Comparison of ENCODE assay signal across 2 cellular contexts in the genomic region with DNA sequence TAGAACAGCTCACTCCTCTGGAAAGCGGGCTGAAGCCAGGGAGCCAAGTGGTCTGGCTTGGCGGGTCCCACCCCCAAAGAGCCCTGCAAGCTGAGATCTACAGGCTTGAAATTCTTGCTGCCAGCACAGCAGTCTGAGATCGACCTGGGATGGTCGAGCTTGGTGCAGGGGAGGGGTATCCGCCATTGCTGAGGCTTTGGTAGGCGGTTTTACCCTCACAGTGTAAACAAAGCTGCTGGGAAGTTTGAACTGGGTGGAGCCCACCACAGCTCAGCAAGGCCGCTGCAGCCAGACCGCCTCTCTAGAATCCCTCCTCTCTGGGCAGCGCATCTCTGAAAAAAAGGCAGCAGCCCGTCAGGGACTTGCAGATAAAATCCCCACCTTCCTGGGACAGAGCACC.
A peak's percentile ranks its signal among the peaks of the same experiment; 100 is the strongest.
TF ChIP-seq lines count a peak whose summit lies in the region.

No MANE protein-coding gene starts in this region.

TF ChIP-seq in HepG2, 621 proteins besides CTCF, POLR2A, EP300 and RAD21 (continues in another document):
- TF ChIP-seq ZNF891 (CRISPR knock-in tag; IDR thresholded peaks at IDR 0.05) (0 out of 2 replicates have a peak, but pooled peaks have one; percentile 12), ZNF564 (CRISPR knock-in tag; IDR thresholded peaks at IDR 0.05) (0 out of 2 replicates have a peak, but pooled peaks have one; percentile 69), ZKSCAN5 (CRISPR knock-in tag; IDR thresholded peaks at IDR 0.05) (no peak), CCDC6 (CRISPR knock-in tag; IDR thresholded peaks at IDR 0.05) (peak; percentile 38; the same call in 1 of the 2 replicates), KDM1A (CRISPR knock-in tag; IDR thresholded peaks at IDR 0.05) (no peak), SOX13 (IDR thresholded peaks at IDR 0.05) (no peak), SOX13 (CRISPR knock-in tag; conservative IDR thresholded peaks at IDR 0.05 in 1 of 2, IDR thresholded peaks at IDR 0.05 in 1 of 2) (no peak), HOXA3 (CRISPR knock-in tag; IDR thresholded peaks at IDR 0.05) (peak; percentile 44), DMAP1 (CRISPR knock-in tag; IDR thresholded peaks at IDR 0.05) (no peak), SALL1 (CRISPR knock-in tag; IDR thresholded peaks at IDR 0.05) (0 out of 2 replicates have a peak, but pooled peaks have one; percentile 11), SP5 (CRISPR knock-in tag; IDR thresholded peaks at IDR 0.05; ENCODE audit: borderline replicate concordance, low read depth) (peak; percentile 30; the same call in 1 of the 2 replicates)
- TF ChIP-seq, protein P1, sequence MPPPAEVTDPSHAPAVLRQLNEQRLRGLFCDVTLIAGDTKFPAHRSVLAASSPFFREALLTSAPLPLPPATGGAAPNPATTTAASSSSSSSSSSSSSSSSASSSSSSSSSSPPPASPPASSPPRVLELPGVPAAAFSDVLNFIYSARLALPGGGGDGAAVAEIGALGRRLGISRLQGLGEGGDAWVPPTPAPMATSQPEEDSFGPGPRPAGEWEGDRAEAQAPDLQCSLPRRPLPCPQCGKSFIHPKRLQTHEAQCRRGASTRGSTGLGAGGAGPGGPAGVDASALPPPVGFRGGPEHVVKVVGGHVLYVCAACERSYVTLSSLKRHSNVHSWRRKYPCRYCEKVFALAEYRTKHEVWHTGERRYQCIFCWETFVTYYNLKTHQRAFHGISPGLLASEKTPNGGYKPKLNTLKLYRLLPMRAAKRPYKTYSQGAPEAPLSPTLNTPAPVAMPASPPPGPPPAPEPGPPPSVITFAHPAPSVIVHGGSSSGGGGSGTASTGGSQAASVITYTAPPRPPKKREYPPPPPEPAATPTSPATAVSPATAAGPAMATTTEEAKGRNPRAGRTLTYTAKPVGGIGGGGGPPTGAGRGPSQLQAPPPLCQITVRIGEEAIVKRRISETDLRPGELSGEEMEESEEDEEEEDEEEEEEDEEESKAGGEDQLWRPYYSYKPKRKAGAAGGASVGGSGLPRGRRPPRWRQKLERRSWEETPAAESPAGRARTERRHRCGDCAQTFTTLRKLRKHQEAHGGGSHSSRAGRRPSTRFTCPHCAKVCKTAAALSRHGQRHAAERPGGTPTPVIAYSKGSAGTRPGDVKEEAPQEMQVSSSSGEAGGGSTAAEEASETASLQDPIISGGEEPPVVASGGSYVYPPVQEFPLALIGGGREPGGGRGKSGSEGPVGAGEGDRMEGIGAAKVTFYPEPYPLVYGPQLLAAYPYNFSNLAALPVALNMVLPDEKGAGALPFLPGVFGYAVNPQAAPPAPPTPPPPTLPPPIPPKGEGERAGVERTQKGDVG (CRISPR knock-in tag; IDR thresholded peaks at IDR 0.05; ENCODE audit: borderline replicate concordance) = peak; percentile 61; the same call in 1 of the 2 replicates
- TF ChIP-seq, protein P2, sequence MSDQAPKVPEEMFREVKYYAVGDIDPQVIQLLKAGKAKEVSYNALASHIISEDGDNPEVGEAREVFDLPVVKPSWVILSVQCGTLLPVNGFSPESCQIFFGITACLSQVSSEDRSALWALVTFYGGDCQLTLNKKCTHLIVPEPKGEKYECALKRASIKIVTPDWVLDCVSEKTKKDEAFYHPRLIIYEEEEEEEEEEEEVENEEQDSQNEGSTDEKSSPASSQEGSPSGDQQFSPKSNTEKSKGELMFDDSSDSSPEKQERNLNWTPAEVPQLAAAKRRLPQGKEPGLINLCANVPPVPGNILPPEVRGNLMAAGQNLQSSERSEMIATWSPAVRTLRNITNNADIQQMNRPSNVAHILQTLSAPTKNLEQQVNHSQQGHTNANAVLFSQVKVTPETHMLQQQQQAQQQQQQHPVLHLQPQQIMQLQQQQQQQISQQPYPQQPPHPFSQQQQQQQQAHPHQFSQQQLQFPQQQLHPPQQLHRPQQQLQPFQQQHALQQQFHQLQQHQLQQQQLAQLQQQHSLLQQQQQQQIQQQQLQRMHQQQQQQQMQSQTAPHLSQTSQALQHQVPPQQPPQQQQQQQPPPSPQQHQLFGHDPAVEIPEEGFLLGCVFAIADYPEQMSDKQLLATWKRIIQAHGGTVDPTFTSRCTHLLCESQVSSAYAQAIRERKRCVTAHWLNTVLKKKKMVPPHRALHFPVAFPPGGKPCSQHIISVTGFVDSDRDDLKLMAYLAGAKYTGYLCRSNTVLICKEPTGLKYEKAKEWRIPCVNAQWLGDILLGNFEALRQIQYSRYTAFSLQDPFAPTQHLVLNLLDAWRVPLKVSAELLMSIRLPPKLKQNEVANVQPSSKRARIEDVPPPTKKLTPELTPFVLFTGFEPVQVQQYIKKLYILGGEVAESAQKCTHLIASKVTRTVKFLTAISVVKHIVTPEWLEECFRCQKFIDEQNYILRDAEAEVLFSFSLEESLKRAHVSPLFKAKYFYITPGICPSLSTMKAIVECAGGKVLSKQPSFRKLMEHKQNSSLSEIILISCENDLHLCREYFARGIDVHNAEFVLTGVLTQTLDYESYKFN (CRISPR knock-in tag; conservative IDR thresholded peaks at IDR 0.05) = 0 out of 2 replicates have a peak, but pooled peaks have one; percentile 18
- TF ChIP-seq, protein P3, sequence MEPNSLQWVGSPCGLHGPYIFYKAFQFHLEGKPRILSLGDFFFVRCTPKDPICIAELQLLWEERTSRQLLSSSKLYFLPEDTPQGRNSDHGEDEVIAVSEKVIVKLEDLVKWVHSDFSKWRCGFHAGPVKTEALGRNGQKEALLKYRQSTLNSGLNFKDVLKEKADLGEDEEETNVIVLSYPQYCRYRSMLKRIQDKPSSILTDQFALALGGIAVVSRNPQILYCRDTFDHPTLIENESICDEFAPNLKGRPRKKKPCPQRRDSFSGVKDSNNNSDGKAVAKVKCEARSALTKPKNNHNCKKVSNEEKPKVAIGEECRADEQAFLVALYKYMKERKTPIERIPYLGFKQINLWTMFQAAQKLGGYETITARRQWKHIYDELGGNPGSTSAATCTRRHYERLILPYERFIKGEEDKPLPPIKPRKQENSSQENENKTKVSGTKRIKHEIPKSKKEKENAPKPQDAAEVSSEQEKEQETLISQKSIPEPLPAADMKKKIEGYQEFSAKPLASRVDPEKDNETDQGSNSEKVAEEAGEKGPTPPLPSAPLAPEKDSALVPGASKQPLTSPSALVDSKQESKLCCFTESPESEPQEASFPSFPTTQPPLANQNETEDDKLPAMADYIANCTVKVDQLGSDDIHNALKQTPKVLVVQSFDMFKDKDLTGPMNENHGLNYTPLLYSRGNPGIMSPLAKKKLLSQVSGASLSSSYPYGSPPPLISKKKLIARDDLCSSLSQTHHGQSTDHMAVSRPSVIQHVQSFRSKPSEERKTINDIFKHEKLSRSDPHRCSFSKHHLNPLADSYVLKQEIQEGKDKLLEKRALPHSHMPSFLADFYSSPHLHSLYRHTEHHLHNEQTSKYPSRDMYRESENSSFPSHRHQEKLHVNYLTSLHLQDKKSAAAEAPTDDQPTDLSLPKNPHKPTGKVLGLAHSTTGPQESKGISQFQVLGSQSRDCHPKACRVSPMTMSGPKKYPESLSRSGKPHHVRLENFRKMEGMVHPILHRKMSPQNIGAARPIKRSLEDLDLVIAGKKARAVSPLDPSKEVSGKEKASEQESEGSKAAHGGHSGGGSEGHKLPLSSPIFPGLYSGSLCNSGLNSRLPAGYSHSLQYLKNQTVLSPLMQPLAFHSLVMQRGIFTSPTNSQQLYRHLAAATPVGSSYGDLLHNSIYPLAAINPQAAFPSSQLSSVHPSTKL (CRISPR knock-in tag; IDR thresholded peaks at IDR 0.05) = 0 out of 2 replicates have a peak, but pooled peaks have one; percentile 11

TF ChIP-seq in WTC11, 78 proteins besides CTCF, POLR2A, EP300 and RAD21:
- TF ChIP-seq HMGA2 (CRISPR knock-in tag; IDR thresholded peaks at IDR 0.05) (no peak), ESRRA (CRISPR knock-in tag; IDR thresholded peaks at IDR 0.05; ENCODE audit: borderline replicate concordance) (no peak), NR3C1 (CRISPR knock-in tag; conservative IDR thresholded peaks at IDR 0.05; ENCODE audit: low read depth) (no peak)
- TF ChIP-seq, protein P4, sequence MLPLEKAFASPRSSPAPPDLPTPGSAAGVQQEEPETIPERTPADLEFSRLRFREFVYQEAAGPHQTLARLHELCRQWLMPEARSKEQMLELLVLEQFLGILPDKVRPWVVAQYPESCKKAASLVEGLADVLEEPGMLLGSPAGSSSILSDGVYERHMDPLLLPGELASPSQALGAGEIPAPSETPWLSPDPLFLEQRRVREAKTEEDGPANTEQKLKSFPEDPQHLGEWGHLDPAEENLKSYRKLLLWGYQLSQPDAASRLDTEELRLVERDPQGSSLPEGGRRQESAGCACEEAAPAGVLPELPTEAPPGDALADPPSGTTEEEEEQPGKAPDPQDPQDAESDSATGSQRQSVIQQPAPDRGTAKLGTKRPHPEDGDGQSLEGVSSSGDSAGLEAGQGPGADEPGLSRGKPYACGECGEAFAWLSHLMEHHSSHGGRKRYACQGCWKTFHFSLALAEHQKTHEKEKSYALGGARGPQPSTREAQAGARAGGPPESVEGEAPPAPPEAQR (CRISPR knock-in tag; IDR thresholded peaks at IDR 0.05) = no peak
- TF ChIP-seq, protein P5, sequence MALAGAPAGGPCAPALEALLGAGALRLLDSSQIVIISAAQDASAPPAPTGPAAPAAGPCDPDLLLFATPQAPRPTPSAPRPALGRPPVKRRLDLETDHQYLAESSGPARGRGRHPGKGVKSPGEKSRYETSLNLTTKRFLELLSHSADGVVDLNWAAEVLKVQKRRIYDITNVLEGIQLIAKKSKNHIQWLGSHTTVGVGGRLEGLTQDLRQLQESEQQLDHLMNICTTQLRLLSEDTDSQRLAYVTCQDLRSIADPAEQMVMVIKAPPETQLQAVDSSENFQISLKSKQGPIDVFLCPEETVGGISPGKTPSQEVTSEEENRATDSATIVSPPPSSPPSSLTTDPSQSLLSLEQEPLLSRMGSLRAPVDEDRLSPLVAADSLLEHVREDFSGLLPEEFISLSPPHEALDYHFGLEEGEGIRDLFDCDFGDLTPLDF (CRISPR knock-in tag; IDR thresholded peaks at IDR 0.05) = no peak
- TF ChIP-seq, protein P6, sequence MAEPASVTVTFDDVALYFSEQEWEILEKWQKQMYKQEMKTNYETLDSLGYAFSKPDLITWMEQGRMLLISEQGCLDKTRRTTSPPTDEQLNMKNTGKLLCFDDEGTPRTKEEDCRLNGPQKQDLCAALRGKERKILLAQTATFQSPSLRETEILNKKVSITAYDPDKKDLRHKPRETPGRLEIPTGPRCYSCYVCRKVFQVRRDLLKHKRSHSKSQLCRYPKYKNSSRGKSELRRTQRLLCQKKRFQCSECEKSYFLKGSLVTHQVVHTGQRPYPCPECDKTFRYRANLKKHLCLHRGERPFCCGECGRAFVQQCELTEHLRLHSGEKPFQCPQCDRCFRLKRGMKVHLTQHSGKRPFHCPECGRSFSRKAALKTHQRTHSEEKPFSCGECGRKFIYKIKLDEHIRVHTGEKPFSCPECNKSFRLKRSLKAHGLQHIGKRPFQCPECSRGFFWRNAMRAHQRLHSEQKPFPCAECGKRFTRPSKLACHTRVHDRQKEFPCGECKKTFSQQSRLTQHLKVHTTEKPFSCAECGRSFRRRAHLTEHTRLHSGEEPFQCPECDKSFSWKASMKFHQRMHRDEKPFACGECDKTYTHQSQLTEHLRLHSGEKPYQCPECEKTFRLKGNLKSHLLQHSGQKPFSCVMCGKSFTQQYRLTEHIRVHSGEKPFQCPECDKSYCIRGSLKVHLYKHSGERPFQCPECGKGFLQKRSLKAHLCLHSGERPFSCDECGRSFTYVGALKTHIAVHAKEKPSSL (CRISPR knock-in tag; conservative IDR thresholded peaks at IDR 0.05) = no peak
- TF ChIP-seq, protein P7, sequence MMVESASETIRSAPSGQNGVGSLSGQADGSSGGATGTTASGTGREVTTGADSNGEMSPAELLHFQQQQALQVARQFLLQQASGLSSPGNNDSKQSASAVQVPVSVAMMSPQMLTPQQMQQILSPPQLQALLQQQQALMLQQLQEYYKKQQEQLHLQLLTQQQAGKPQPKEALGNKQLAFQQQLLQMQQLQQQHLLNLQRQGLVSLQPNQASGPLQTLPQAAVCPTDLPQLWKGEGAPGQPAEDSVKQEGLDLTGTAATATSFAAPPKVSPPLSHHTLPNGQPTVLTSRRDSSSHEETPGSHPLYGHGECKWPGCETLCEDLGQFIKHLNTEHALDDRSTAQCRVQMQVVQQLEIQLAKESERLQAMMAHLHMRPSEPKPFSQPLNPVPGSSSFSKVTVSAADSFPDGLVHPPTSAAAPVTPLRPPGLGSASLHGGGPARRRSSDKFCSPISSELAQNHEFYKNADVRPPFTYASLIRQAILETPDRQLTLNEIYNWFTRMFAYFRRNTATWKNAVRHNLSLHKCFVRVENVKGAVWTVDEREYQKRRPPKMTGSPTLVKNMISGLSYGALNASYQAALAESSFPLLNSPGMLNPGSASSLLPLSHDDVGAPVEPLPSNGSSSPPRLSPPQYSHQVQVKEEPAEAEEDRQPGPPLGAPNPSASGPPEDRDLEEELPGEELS (CRISPR knock-in tag; IDR thresholded peaks at IDR 0.05) = no peak
- TF ChIP-seq, protein P8, sequence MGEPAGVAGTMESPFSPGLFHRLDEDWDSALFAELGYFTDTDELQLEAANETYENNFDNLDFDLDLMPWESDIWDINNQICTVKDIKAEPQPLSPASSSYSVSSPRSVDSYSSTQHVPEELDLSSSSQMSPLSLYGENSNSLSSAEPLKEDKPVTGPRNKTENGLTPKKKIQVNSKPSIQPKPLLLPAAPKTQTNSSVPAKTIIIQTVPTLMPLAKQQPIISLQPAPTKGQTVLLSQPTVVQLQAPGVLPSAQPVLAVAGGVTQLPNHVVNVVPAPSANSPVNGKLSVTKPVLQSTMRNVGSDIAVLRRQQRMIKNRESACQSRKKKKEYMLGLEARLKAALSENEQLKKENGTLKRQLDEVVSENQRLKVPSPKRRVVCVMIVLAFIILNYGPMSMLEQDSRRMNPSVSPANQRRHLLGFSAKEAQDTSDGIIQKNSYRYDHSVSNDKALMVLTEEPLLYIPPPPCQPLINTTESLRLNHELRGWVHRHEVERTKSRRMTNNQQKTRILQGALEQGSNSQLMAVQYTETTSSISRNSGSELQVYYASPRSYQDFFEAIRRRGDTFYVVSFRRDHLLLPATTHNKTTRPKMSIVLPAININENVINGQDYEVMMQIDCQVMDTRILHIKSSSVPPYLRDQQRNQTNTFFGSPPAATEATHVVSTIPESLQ (CRISPR knock-in tag; IDR thresholded peaks at IDR 0.05) = no peak
- TF ChIP-seq, protein P9, sequence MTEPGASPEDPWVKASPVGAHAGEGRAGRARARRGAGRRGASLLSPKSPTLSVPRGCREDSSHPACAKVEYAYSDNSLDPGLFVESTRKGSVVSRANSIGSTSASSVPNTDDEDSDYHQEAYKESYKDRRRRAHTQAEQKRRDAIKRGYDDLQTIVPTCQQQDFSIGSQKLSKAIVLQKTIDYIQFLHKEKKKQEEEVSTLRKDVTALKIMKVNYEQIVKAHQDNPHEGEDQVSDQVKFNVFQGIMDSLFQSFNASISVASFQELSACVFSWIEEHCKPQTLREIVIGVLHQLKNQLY (CRISPR knock-in tag; IDR thresholded peaks at IDR 0.05) = no peak
- TF ChIP-seq, protein P10, sequence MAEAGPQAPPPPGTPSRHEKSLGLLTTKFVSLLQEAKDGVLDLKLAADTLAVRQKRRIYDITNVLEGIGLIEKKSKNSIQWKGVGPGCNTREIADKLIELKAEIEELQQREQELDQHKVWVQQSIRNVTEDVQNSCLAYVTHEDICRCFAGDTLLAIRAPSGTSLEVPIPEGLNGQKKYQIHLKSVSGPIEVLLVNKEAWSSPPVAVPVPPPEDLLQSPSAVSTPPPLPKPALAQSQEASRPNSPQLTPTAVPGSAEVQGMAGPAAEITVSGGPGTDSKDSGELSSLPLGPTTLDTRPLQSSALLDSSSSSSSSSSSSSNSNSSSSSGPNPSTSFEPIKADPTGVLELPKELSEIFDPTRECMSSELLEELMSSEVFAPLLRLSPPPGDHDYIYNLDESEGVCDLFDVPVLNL (CRISPR knock-in tag; IDR thresholded peaks at IDR 0.05; ENCODE audit: borderline replicate concordance, low read depth) = no peak
